In the genomic region with DNA sequence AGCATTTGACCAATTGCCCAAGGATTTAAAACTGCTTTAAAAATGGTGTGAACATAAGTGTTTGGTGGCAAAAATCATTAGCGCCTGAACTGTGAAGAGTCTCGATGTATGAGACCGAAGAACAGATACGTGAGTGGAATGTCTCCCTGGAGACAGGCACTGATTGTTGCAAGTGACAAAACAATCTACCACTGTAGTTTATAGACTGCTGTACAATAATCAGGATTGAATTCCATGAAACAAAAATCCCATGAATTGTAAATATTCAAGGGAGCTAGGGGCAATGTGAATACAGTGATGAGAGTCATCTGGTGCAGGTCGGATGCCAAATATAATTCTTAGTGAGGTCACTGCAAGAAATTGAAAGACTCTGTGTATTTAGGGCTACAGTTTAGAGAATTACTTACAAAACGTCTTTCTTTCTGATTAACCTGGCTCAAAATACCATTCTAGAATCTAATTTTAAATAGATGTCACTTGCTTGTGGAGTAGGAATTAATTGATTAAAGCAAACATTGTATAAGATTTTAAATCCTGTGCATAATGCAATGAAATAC, we compare ENCODE assay signal across 15 cellular contexts.
DNase-seq lines count a peak whose midpoint lies in the region; ATAC-seq, FAIRE-seq and TF ChIP-seq lines count a peak whose summit lies in the region.
"Had no signal": no experiment of that assay in that cellular context is flagged by ENCODE, and none has a peak within 500 bp of the region (broad histone marks: within the 10 kb centered on the region; RNA-seq: fewer than 3 reads in every experiment).

No MANE protein-coding gene starts in this region.

- H3K27ac ChIP-seq in trophoblast cell (ENCODE audit: low read depth, low read length) = no peak overlapping the region
- H3K27ac ChIP-seq in H9 (ENCODE audit: insufficient read length, low read depth, low read length) = no peak overlapping the region

- H2BK120ac ChIP-seq in trophoblast cell (ENCODE audit: insufficient read depth, low read length, poor library complexity) (no peak overlapping the region), H9 (ENCODE audit: low read depth, low read length, poor library complexity, severe bottlenecking) (no peak overlapping the region)

- H3K36me3 Mint-ChIP-seq in H9 (ENCODE audit: insufficient read depth in 1 of 3, low read depth in 3 of 3) = no peaks in the 10 kb centered on the region
- no peaks in the 10 kb centered on the region for H3K36me3 Mint-ChIP-seq in activated T-helper 17 cell treated with anti-CD3 and anti-CD28 coated beads, Interleukin-2, amount 50 U/mL, for 72 hours (ENCODE audit: low read depth)

- ATAC-seq in activated T-helper 17 cell treated with anti-CD3 and anti-CD28 coated beads, Interleukin-2, amount 50 U/mL, for 72 hours (replicated peaks) = no peak
- ATAC-seq: GM23338 had no signal

- H2AFZ ChIP-seq in trophoblast cell (ENCODE audit: insufficient read depth, low read length, poor library complexity) = no peak overlapping the region
- no peak overlapping the region for H2AFZ ChIP-seq in H9 (ENCODE audit: low read length)
- H2AFZ ChIP-seq: GM23338 had no signal

- H3K18ac ChIP-seq in trophoblast cell (ENCODE audit: low read length) = no peak overlapping the region
- H3K18ac ChIP-seq in H9 (ENCODE audit: insufficient read length, low read depth, low read length) = no peak overlapping the region

- H3T11ph ChIP-seq in H9 (ENCODE audit: low read length) = no peak overlapping the region

- H4K8ac ChIP-seq in trophoblast cell (ENCODE audit: low read depth, low read length) (no peak overlapping the region), H9 (replicated peaks; ENCODE audit: insufficient read length, low read depth, low read length) (no peak overlapping the region)

- H3K9ac ChIP-seq in trophoblast cell (ENCODE audit: low read length) (no peak overlapping the region), H9 (ENCODE audit: extremely low read depth, insufficient read length, low read length) (no peak overlapping the region)

- FAIRE-seq in H54 (lab: Jason Lieb, UNC) = peak; percentile 92
- FAIRE-seq: A204.1 had no signal

- no peak overlapping the region for H3K56ac ChIP-seq in H9 (ENCODE audit: insufficient read length, low read depth, low read length)

- H3K27me3 ChIP-seq in trophoblast cell (ENCODE audit: insufficient read depth, low read length) (no peaks in the 10 kb centered on the region), H9 (ENCODE audit: insufficient read depth, low read length) (no peaks in the 10 kb centered on the region)

- no CpG with 5 or more reads among the region's 6 CpGs for WGBS in trophoblast cell (ENCODE audit: extremely low coverage, insufficient coverage, insufficient read length)
- no CpG with 5 or more reads among the region's 6 CpGs for WGBS in H9 (ENCODE audit: extremely low coverage, insufficient read length, low lambda C conversion rate)

- no peak overlapping the region for H2BK15ac ChIP-seq in H9 (ENCODE audit: low read depth, low read length)

- H3K14ac ChIP-seq in trophoblast cell (ENCODE audit: low read length) = no peak overlapping the region
- H3K14ac ChIP-seq in H9 (ENCODE audit: insufficient read depth, low read length) = no peak overlapping the region

- no peak overlapping the region for H2BK20ac ChIP-seq in H9 (ENCODE audit: low read depth, low read length, poor library complexity, severe bottlenecking)

- H3K79me2 ChIP-seq in trophoblast cell (ENCODE audit: control insufficient read depth, insufficient read depth, low read length, poor library complexity) (no peaks in the 10 kb centered on the region), H9 (ENCODE audit: insufficient read depth, low read length) (no peaks in the 10 kb centered on the region)

- no peak overlapping the region for H4K5ac ChIP-seq in H9 (ENCODE audit: insufficient read length, low read depth, low read length)

- no peak overlapping the region for H3K4me3 Mint-ChIP-seq in H9
- H3K4me3 Mint-ChIP-seq in activated T-helper 17 cell treated with anti-CD3 and anti-CD28 coated beads, Interleukin-2, amount 50 U/mL, for 72 hours = no peak overlapping the region
- H3K4me3 Mint-ChIP-seq: B cell; CD4-positive, alpha-beta T cell; GM23338 had no signal

- H3K4ac ChIP-seq in trophoblast cell (ENCODE audit: low read depth, low read length) (no peak overlapping the region), H9 (ENCODE audit: low read depth, low read length) (no peak overlapping the region)

- H3K4me2 ChIP-seq in trophoblast cell (ENCODE audit: low read length) (no peak overlapping the region), H9 (ENCODE audit: insufficient read depth, insufficient read length, low read length) (no peak overlapping the region)
- H3K4me2 ChIP-seq: GM23338 had no signal

- H3K23ac ChIP-seq in trophoblast cell (ENCODE audit: low read length) = no peak overlapping the region
- no peak overlapping the region for H3K23ac ChIP-seq in H9 (ENCODE audit: insufficient read length, low read depth, low read length)

- H4K91ac ChIP-seq in trophoblast cell (ENCODE audit: low read depth, low read length) (no peak overlapping the region), H9 (ENCODE audit: insufficient read length, low read depth, low read length) (no peak overlapping the region)

- H2BK5ac ChIP-seq in trophoblast cell (ENCODE audit: low read depth, low read length, poor library complexity) (no peak overlapping the region), H9 (ENCODE audit: insufficient read length, low read length) (no peak overlapping the region)

- H3K27ac Mint-ChIP-seq in H9 = no peak overlapping the region
- no peak overlapping the region for H3K27ac Mint-ChIP-seq in activated T-helper 17 cell treated with anti-CD3 and anti-CD28 coated beads, Interleukin-2, amount 50 U/mL, for 72 hours
- H3K27ac Mint-ChIP-seq: B cell; CD4-positive, alpha-beta T cell; GM23338 had no signal

- no peaks in the 10 kb centered on the region for H4K20me1 ChIP-seq in H9 (ENCODE audit: control insufficient read depth, insufficient read depth, insufficient read length)

- TF ChIP-seq CTCF in H9 (conservative IDR thresholded peaks at IDR 0.05) (no peak), GM20000 (IDR thresholded peaks at IDR 0.05; ENCODE audit: extremely low read depth, missing control alignments) (no peak)

- H2AK5ac ChIP-seq in trophoblast cell (ENCODE audit: low read length) = no peak overlapping the region
- H2AK5ac ChIP-seq in H9 (ENCODE audit: insufficient read length, low read length) = no peak overlapping the region

- H2BK12ac ChIP-seq in trophoblast cell (ENCODE audit: low read length) (no peak overlapping the region), H9 (ENCODE audit: insufficient read length, low read depth, low read length) (no peak overlapping the region)

- no peaks in the 10 kb centered on the region for H3K23me2 ChIP-seq in H9 (ENCODE audit: insufficient read length, low read depth, low read length, poor library complexity, severe bottlenecking)

- H3K4me1 Mint-ChIP-seq in H9 = no peaks in the 10 kb centered on the region
- no peaks in the 10 kb centered on the region for H3K4me1 Mint-ChIP-seq in activated T-helper 17 cell treated with anti-CD3 and anti-CD28 coated beads, Interleukin-2, amount 50 U/mL, for 72 hours
- H3K4me1 Mint-ChIP-seq: B cell, GM23338 had no signal

- no peak for TF ChIP-seq POLR2A in H54 (IDR thresholded peaks at IDR 0.05; ENCODE audit: low read depth, low read length)

- no peak overlapping the region for H3K4me3 ChIP-seq in trophoblast cell (ENCODE audit: low read depth, low read length)
- H3K4me3 ChIP-seq: GM23338, HAP-1 had no signal

- H3K79me1 ChIP-seq in trophoblast cell (ENCODE audit: low read length) = no peaks in the 10 kb centered on the region
- H3K79me1 ChIP-seq in H9 (ENCODE audit: insufficient read depth, low read depth, low read length, poor library complexity, severe bottlenecking) = no peaks in the 10 kb centered on the region

- H3K36me3 ChIP-seq in trophoblast cell (ENCODE audit: control insufficient read depth in 1 of 2, insufficient read depth in 2 of 2, low read length in 2 of 2) = no peaks in the 10 kb centered on the region
- H3K36me3 ChIP-seq: HAP-1 had no signal

- no peak overlapping the region for H4K12ac ChIP-seq in trophoblast cell (ENCODE audit: low read depth, low read length)

- no peaks in the 10 kb centered on the region for H3K4me1 ChIP-seq in trophoblast cell (ENCODE audit: control insufficient read depth in 1 of 2, insufficient read depth in 2 of 2, low read length in 2 of 2)
- no peaks in the 10 kb centered on the region for H3K4me1 ChIP-seq in H9 (ENCODE audit: insufficient read depth, low read length)
- H3K4me1 ChIP-seq: HAP-1 had no signal

- DNase-seq in H54 (ENCODE audit: insufficient read length, low spot score) = no peak
- peak; percentile 74 for DNase-seq in NCI-H69 (lab: John Stamatoyannopoulos, UW)
- peak; percentile 11 for DNase-seq in left kidney (ENCODE audit: low read depth, low spot score)
- peak; percentile 38 to 87 for DNase-seq in trophoblast cell
- DNase-seq in H9 = no peak
- no peak for DNase-seq in GM20000 (ENCODE audit: low spot score)
- DNase-seq: C1 segment of cervical spinal cord; Calu3; CD4-positive, alpha-beta T cell; DMS 273 treated with DMSO at 0.1 percent for 48 hours had no signal

- H3K27me3 Mint-ChIP-seq in H9 (ENCODE audit: low read depth) = no peaks in the 10 kb centered on the region
- no peaks in the 10 kb centered on the region for H3K27me3 Mint-ChIP-seq in activated T-helper 17 cell treated with anti-CD3 and anti-CD28 coated beads, Interleukin-2, amount 50 U/mL, for 72 hours
- H3K27me3 Mint-ChIP-seq: B cell; CD4-positive, alpha-beta T cell had no signal

- H3K9me3 ChIP-seq in trophoblast cell (ENCODE audit: insufficient read depth, low read depth, low read length) (no peaks in the 10 kb centered on the region), H9 (ENCODE audit: control insufficient read depth, low read depth, low read length) (no peaks in the 10 kb centered on the region)
- H3K9me3 ChIP-seq: HAP-1 had no signal

- no peaks in the 10 kb centered on the region; a peak in 1 of 5 replicates for H3K9me3 Mint-ChIP-seq in H9
- peaks cover 29% of the 10 kb centered on the region for H3K9me3 Mint-ChIP-seq in activated T-helper 17 cell treated with anti-CD3 and anti-CD28 coated beads, Interleukin-2, amount 50 U/mL, for 72 hours
- H3K9me3 Mint-ChIP-seq: GM23338 had no signal

Comparison
In these comparisons a context has a peak if more than half of its experiments do, and no peak if none do; other contexts are left out.
1. DNase-seq: peak in NCI-H69 (single experiment), left kidney (single experiment) and trophoblast cell (2 of 2); none in H54 (single experiment), H9 (single experiment) and GM20000 (single experiment).